8 cellular contexts compared by ENCODE assay signal in the genomic region with DNA sequence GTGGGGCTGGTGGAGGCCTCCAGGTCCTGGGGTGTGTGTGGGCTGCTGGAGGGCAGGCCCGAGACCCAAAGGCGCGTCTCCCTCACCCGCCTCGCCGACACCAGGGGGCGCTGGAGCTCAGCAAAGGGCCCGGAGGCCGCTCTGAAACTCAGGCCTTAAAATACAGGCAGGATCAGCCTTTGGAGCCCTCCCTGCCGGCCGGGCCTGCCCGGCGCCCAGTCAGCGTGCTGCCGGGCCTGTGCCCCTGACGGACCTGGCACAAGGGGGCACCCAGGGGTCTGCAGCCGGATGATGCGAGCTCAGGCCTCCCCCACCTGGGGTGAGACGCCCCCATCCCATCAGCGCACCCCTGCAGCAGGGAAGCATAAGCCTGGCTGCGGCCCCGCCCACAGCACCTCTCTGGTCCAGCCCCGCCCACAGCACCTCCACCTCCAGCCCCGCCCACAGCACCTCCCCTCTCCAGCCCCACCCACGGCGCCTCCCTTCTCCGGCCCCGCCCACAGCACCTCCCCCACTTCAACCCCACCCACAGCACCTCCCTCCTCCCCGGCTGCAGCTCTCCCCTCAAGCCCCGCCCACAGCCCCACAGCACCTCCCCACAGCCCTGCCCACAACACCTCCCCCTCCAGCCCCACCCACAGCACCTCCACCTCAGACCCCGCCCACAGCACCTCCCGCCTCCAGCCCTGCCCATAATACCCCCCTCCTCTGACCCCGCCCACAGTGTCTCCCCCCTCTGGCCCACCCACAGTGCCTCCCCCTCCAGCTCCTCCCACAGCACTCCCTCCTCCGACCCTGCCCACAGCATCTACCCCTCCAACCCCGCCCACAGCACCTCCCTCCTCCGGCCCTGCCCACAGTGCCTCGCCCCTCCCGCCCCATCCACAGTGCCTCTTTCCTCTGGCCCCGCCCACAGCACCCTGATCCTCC.
DNase-seq lines count a peak whose midpoint lies in the region; ATAC-seq, FAIRE-seq and TF ChIP-seq lines count a peak whose summit lies in the region.

No MANE protein-coding gene starts in this region.

- H3K27me3 ChIP-seq in BLaER1 treated with 17β-estradiol and CSF1 and Interleukin-3, amounts not matched to agents 10 nM and 100 nM, result no peaks in the 10 kb centered on the region
- H3K27me3 ChIP-seq in neural progenitor cell, result no peaks in the 10 kb centered on the region

- H3K27ac Mint-ChIP-seq in neural progenitor cell, result no peak overlapping the region
- H3K27ac Mint-ChIP-seq in stimulated activated naive CD8-positive, alpha-beta T cell treated with anti-CD3 and anti-CD28 coated beads, Interleukin-15, amount 100 ng/mL, for 72 hours, result no peak overlapping the region

- peaks cover 9% of the 10 kb centered on the region for H3F3A ChIP-seq in neural progenitor cell (ENCODE audit: low read depth)

- H3K36me3 ChIP-seq in BLaER1 treated with 17β-estradiol and CSF1 and Interleukin-3, amounts not matched to agents 10 nM and 100 nM, result no peaks in the 10 kb centered on the region
- H3K36me3 ChIP-seq in neural progenitor cell, result no peaks in the 10 kb centered on the region

- H3K9ac ChIP-seq in BLaER1 treated with 17β-estradiol and CSF1 and Interleukin-3, amounts not matched to agents 10 nM and 100 nM, result peak overlapping the region in 10 of 11 experiments; percentile 51 to 77 (median 66); a peak in 20 of 22 replicates
- no peak overlapping the region for H3K9ac ChIP-seq in neural progenitor cell

- TF ChIP-seq CTCF in RWPE1 (conservative IDR thresholded peaks at IDR 0.05; ENCODE audit: low read depth) (peak; percentile 84), neural progenitor cell (IDR thresholded peaks at IDR 0.05) (peak; percentile 93)

- no peak overlapping the region for H3K4me3 Mint-ChIP-seq in neural progenitor cell
- peak overlapping the region; percentile 10 to 12 for H3K4me3 Mint-ChIP-seq in stimulated activated naive CD8-positive, alpha-beta T cell treated with anti-CD3 and anti-CD28 coated beads, Interleukin-15, amount 100 ng/mL, for 72 hours

- no peaks in the 10 kb centered on the region for H3K79me2 ChIP-seq in neural progenitor cell (ENCODE audit: low read depth)

- H3K4me3 ChIP-seq in BLaER1 treated with 17β-estradiol and CSF1 and Interleukin-3, amounts not matched to agents 10 nM and 100 nM, result peak overlapping the region; percentile 36 to 62 (median 48); a peak in 17 of 20 replicates
- peak overlapping the region; percentile 48 for H3K4me3 ChIP-seq in neural progenitor cell

- peaks cover 9% of the 10 kb centered on the region for H3K27me3 Mint-ChIP-seq in neural progenitor cell (ENCODE audit: insufficient read depth, low read depth)
- peaks cover 24% of the 10 kb centered on the region for H3K27me3 Mint-ChIP-seq in stimulated activated naive CD8-positive, alpha-beta T cell treated with anti-CD3 and anti-CD28 coated beads, Interleukin-15, amount 100 ng/mL, for 72 hours

- peaks cover 18% of the 10 kb centered on the region for H3K9me3 Mint-ChIP-seq in neural progenitor cell
- peaks cover 9 to 13% of the 10 kb centered on the region in 2 donors for H3K9me3 Mint-ChIP-seq in stimulated activated naive CD8-positive, alpha-beta T cell treated with anti-CD3 and anti-CD28 coated beads, Interleukin-15, amount 100 ng/mL, for 72 hours

- peak overlapping the region; percentile 60 for H2AFZ ChIP-seq in neural progenitor cell (replicated peaks)

- FAIRE-seq in HTR-8/SVneo (lab: Jason Lieb, UNC), result peak; percentile 95

- CTCF ChIA-PET in RWPE1 (lab: Yijun Ruan, JAX), result interaction anchor here (0.6 to 2.7 kb wide), 13 partner anchors 15 to 222 kb away, joined by 3 to 17 read pairs (median 3); a partner anchor contains a TSS

- POLR2A ChIA-PET in RWPE1 (lab: Yijun Ruan, JAX; ENCODE audit: low non-redundant PET), result interaction anchor here (0.6 kb wide), 1 partner anchor 74 kb away, joined by 6 read pairs; no protein-coding TSS in a partner anchor

- no peaks in the 10 kb centered on the region for H3K36me3 Mint-ChIP-seq in neural progenitor cell

- H3K4me2 ChIP-seq in BLaER1 treated with 17β-estradiol and CSF1 and Interleukin-3, amounts not matched to agents 10 nM and 100 nM, result peak overlapping the region; percentile 80 to 94 (median 90)
- peak overlapping the region; percentile 70 for H3K4me2 ChIP-seq in neural progenitor cell

- peaks cover 17% of the 10 kb centered on the region for H3K4me1 Mint-ChIP-seq in neural progenitor cell
- H3K4me1 Mint-ChIP-seq in stimulated activated naive CD8-positive, alpha-beta T cell treated with anti-CD3 and anti-CD28 coated beads, Interleukin-15, amount 100 ng/mL, for 72 hours, result no peaks in the 10 kb centered on the region

- peaks cover 48 to 84% (median 75%) of the 10 kb centered on the region in 10 experiments for H3K4me1 ChIP-seq in BLaER1 treated with 17β-estradiol and CSF1 and Interleukin-3, amounts not matched to agents 10 nM and 100 nM
- no peaks in the 10 kb centered on the region for H3K4me1 ChIP-seq in neural progenitor cell

- H4K20me1 ChIP-seq in BLaER1 treated with 17β-estradiol and CSF1 and Interleukin-3, amounts not matched to agents 10 nM and 100 nM, result peaks cover 0 to 22% (median 0%) of the 10 kb centered on the region in 11 experiments; a peak in 3 of 22 replicates
- no peaks in the 10 kb centered on the region for H4K20me1 ChIP-seq in neural progenitor cell (ENCODE audit: low read depth)

- peak overlapping the region in 9 of 11 experiments; percentile 49 to 89 (median 78); a peak in 18 of 22 replicates for H3K27ac ChIP-seq in BLaER1 treated with 17β-estradiol and CSF1 and Interleukin-3, amounts not matched to agents 10 nM and 100 nM
- H3K27ac ChIP-seq in RWPE1 (peak overlapping the region; percentile 71), neural progenitor cell (no peak overlapping the region)

- peak; percentile 80 for ATAC-seq in stimulated activated naive CD8-positive, alpha-beta T cell treated with anti-CD3 and anti-CD28 coated beads, Interleukin-15, amount 100 ng/mL, for 72 hours
- no peak for ATAC-seq in GM19455 (IDR thresholded peaks at IDR 0.05; ENCODE audit: unreplicated experiment)

- peak; percentile 84 for DNase-seq in HTR-8/SVneo (ENCODE audit: insufficient read length, low spot score)
- DNase-seq in RWPE1 (ENCODE audit: low spot score), result peak; percentile 98
- DNase-seq in activated gamma-delta T cell (lab: John Stamatoyannopoulos, UW), result peak; percentile 35
- DNase-seq in foreskin melanocyte, result peak; percentile 54
- DNase-seq in neural progenitor cell (ENCODE audit: low spot score), result peak; percentile 94
- DNase-seq in stimulated activated naive CD8-positive, alpha-beta T cell treated with anti-CD3 and anti-CD28 coated beads, Interleukin-15, amount 100 ng/mL, for 72 hours, result peak; percentile 77 to 78

- H3K9me3 ChIP-seq in BLaER1 treated with 17β-estradiol and CSF1 and Interleukin-3, amounts not matched to agents 10 nM and 100 nM (replicated peaks in 1 of 11), result peaks cover 12 to 16% (median 14%) of the 10 kb centered on the region in 11 experiments
- H3K9me3 ChIP-seq in neural progenitor cell (ENCODE audit: low read depth), result no peaks in the 10 kb centered on the region

Comparison
In these comparisons a context has a peak if more than half of its experiments do, and no peak if none do; other contexts are left out.
1. DNase-seq: peak in every context shown above with its lines; median percentile 98 in RWPE1; 94 in neural progenitor cell; 84 in HTR-8/SVneo; 78 in stimulated activated naive CD8-positive, alpha-beta T cell treated with anti-CD3 and anti-CD28 coated beads, Interleukin-15, amount 100 ng/mL, for 72 hours; 54 in foreskin melanocyte; 35 in activated gamma-delta T cell.